Comparison of ENCODE assay signal across 8 cellular contexts in the genomic region with DNA sequence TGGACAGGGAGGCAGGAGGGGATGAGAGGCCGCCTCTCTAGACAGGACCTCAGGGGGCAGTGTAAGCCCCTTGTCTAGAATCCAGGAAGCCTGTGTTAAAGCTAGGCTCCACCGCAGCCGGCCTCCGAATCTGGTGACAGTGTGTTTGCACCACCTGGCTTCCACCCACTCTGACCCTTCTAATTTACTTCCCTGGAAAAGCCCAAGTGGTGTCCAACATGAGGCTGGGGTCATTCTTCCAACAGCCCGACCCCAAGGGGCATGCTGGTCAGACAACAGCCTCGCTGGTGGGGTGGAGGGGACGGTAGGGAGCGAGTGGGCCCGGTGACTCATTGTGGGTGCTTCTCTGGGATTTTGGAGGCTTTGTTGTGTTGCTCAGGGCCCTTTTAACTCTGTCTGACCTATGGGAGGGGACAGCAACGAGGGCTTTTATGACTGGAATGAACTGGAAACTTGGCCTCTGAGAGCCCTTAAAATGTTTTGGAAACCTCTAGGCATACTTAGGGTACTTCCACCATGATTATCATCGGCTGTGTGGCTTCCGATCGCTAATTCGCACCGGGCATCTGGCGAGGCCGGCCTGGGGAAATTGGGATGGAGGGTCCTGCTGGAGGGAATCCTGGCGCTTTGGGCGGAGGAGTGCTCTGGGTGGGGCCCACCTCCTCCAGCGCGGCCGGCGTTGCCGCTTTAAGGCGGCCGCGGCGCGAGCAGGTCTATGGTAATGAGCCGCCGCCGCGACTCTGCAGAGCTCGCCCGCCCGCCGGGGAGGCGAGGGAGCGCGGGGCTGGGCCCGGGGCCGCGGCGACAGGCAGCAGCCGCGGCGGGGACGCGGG. TPM values are rescaled to one million over a fixed set of nuclear protein-coding genes. Genes with fewer than 3 reads are reported as not detected.
DNase-seq lines count a peak whose midpoint lies in the region; ATAC-seq and TF ChIP-seq lines count a peak whose summit lies in the region.

A gene with protein sequence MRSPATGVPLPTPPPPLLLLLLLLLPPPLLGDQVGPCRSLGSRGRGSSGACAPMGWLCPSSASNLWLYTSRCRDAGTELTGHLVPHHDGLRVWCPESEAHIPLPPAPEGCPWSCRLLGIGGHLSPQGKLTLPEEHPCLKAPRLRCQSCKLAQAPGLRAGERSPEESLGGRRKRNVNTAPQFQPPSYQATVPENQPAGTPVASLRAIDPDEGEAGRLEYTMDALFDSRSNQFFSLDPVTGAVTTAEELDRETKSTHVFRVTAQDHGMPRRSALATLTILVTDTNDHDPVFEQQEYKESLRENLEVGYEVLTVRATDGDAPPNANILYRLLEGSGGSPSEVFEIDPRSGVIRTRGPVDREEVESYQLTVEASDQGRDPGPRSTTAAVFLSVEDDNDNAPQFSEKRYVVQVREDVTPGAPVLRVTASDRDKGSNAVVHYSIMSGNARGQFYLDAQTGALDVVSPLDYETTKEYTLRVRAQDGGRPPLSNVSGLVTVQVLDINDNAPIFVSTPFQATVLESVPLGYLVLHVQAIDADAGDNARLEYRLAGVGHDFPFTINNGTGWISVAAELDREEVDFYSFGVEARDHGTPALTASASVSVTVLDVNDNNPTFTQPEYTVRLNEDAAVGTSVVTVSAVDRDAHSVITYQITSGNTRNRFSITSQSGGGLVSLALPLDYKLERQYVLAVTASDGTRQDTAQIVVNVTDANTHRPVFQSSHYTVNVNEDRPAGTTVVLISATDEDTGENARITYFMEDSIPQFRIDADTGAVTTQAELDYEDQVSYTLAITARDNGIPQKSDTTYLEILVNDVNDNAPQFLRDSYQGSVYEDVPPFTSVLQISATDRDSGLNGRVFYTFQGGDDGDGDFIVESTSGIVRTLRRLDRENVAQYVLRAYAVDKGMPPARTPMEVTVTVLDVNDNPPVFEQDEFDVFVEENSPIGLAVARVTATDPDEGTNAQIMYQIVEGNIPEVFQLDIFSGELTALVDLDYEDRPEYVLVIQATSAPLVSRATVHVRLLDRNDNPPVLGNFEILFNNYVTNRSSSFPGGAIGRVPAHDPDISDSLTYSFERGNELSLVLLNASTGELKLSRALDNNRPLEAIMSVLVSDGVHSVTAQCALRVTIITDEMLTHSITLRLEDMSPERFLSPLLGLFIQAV (N-terminal part only) (plus strand): TSS at position 743 of the 833 bp plus-strand sequence. CDS start 541 bp downstream, outside the sequence.

- ATAC-seq in HG02884 (IDR thresholded peaks at IDR 0.05; ENCODE audit: unreplicated experiment): peak; percentile 80
- ATAC-seq in activated CD4-positive, alpha-beta T cell treated with anti-CD3 and anti-CD28 coated beads for 36 hours: peak; percentile 89

- H3K27me3 ChIP-seq in liver (ENCODE audit: control insufficient read depth in 4 of 4, insufficient read depth in 4 of 4, low read length in 3 of 4): no peaks in the 10 kb centered on the region

- no peak for TF ChIP-seq CTCF in liver (IDR thresholded peaks at IDR 0.05; ENCODE audit: low read depth, low read length, missing input control)

- no peak within 1 kb of the TSS for H3K27ac Mint-ChIP-seq in activated CD4-positive, alpha-beta T cell treated with anti-CD3 and anti-CD28 coated beads for 36 hours

- no peaks in the 10 kb centered on the region for H3K9me3 Mint-ChIP-seq in activated CD4-positive, alpha-beta T cell treated with anti-CD3 and anti-CD28 coated beads for 36 hours (ENCODE audit: low read depth)

- POLR2A ChIA-PET in activated CD4-positive, alpha-beta T cell treated with anti-CD3 and anti-CD28 coated beads for 36 hours (lab: Charles Lee): no interaction called here

- CTCF ChIA-PET in activated CD4-positive, alpha-beta T cell treated with anti-CD3 and anti-CD28 coated beads for 36 hours (lab: Charles Lee): interaction anchor here (0.6 to 1.0 kb wide), 4 partner anchors 25 to 157 kb away, joined by 3 read pairs; no protein-coding TSS in a partner anchor

- H3K9me3 ChIP-seq in liver (ENCODE audit: control insufficient read depth in 4 of 4, low read length in 3 of 4): no peaks in the 10 kb centered on the region

- no peak within 1 kb of the TSS for H3K9ac ChIP-seq in liver (ENCODE audit: low read depth in 1 of 2, low read length in 2 of 2)

- peaks cover 4% of the 10 kb centered on the region for H3K27me3 Mint-ChIP-seq in activated CD4-positive, alpha-beta T cell treated with anti-CD3 and anti-CD28 coated beads for 36 hours

- WGBS in liver: 16% methylated on average over 49 of the region's 49 CpGs

- peak within 1 kb of the TSS in 2 of 3 donors; percentile 31 to 73 for H3K4me3 ChIP-seq in liver (ENCODE audit: low read depth in 1 of 3, low read length in 3 of 3)

- H3K4me1 ChIP-seq in liver (ENCODE audit: control insufficient read depth in 4 of 4, insufficient read depth in 4 of 4, low read length in 3 of 4): peaks cover 2 to 9% (median 5%) of the 10 kb centered on the region in 4 donors

- no peaks in the 10 kb centered on the region for H3K36me3 ChIP-seq in liver (ENCODE audit: control insufficient read depth in 4 of 4, insufficient read depth in 3 of 4, low read depth in 1 of 4, low read length in 3 of 4)

- no peak within 1 kb of the TSS for H3K27ac ChIP-seq in liver (ENCODE audit: low read depth in 1 of 2, low read length in 2 of 2)

- H3K36me3 Mint-ChIP-seq in activated CD4-positive, alpha-beta T cell treated with anti-CD3 and anti-CD28 coated beads for 36 hours (ENCODE audit: low read depth): no peaks in the 10 kb centered on the region

- TF ChIP-seq RAD21 in liver (IDR thresholded peaks at IDR 0.05): no peak

- peaks cover 4% of the 10 kb centered on the region for H3K4me1 Mint-ChIP-seq in activated CD4-positive, alpha-beta T cell treated with anti-CD3 and anti-CD28 coated beads for 36 hours

- intact Hi-C loops in activated CD4-positive, alpha-beta T cell treated with anti-CD3 and anti-CD28 coated beads for 36 hours (cut with DNase I, micrococcal nuclease): loop anchor here in 1 of 2 experiments (1.0 kb wide), 3 partner anchors 8 to 235 kb away; a partner anchor contains a TSS

- peak within 1 kb of the TSS; percentile 47 for H3K4me3 Mint-ChIP-seq in activated CD4-positive, alpha-beta T cell treated with anti-CD3 and anti-CD28 coated beads for 36 hours

- DNase-seq in NCI-H524 (lab: John Stamatoyannopoulos, UW) (peak; percentile 32 to 71), NCI-H524 treated with DMSO at 0.1 percent for 48 hours (lab: John Stamatoyannopoulos, UW) (no peak), NCI-H2196 treated with DMSO at 0.1 percent for 48 hours (lab: John Stamatoyannopoulos, UW; ENCODE audit: unreplicated experiment) (peak; percentile 35), dermis blood vessel endothelial cell (peak; percentile 62)
- DNase-seq in activated CD4-positive, alpha-beta T cell treated with anti-CD3 and anti-CD28 coated beads for 36 hours: peak; percentile 80
- peak; percentile 29 to 57 (median 43) for DNase-seq in stimulated activated CD4-positive, alpha-beta T cell treated with anti-CD3 and anti-CD28 coated beads, TNF-alpha, amount 100 ng/mL, for 24 hours (ENCODE audit: low read depth in 3 of 3)

TF ChIP-seq in liver, 16 proteins besides CTCF, POLR2A, EP300 and RAD21:
- TF ChIP-seq RXRA (IDR thresholded peaks at IDR 0.05) (no peak), FOXA2 (IDR thresholded peaks at IDR 0.05) (no peak), YY1 (IDR thresholded peaks at IDR 0.05) (no peak), TAF1 (conservative IDR thresholded peaks at IDR 0.05) (no peak), JUND (IDR thresholded peaks at IDR 0.05) (no peak), HNF4A (conservative IDR thresholded peaks at IDR 0.05) (no peak), NR2F2 (IDR thresholded peaks at IDR 0.05) (no peak), GABPA (IDR thresholded peaks at IDR 0.05 in 1 of 2, conservative IDR thresholded peaks at IDR 0.05 in 1 of 2) (no peak)
- TF ChIP-seq, protein P1, sequence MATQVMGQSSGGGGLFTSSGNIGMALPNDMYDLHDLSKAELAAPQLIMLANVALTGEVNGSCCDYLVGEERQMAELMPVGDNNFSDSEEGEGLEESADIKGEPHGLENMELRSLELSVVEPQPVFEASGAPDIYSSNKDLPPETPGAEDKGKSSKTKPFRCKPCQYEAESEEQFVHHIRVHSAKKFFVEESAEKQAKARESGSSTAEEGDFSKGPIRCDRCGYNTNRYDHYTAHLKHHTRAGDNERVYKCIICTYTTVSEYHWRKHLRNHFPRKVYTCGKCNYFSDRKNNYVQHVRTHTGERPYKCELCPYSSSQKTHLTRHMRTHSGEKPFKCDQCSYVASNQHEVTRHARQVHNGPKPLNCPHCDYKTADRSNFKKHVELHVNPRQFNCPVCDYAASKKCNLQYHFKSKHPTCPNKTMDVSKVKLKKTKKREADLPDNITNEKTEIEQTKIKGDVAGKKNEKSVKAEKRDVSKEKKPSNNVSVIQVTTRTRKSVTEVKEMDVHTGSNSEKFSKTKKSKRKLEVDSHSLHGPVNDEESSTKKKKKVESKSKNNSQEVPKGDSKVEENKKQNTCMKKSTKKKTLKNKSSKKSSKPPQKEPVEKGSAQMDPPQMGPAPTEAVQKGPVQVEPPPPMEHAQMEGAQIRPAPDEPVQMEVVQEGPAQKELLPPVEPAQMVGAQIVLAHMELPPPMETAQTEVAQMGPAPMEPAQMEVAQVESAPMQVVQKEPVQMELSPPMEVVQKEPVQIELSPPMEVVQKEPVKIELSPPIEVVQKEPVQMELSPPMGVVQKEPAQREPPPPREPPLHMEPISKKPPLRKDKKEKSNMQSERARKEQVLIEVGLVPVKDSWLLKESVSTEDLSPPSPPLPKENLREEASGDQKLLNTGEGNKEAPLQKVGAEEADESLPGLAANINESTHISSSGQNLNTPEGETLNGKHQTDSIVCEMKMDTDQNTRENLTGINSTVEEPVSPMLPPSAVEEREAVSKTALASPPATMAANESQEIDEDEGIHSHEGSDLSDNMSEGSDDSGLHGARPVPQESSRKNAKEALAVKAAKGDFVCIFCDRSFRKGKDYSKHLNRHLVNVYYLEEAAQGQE (IDR thresholded peaks at IDR 0.05): no peak
- TF ChIP-seq, protein P2, sequence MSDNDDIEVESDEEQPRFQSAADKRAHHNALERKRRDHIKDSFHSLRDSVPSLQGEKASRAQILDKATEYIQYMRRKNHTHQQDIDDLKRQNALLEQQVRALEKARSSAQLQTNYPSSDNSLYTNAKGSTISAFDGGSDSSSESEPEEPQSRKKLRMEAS (IDR thresholded peaks at IDR 0.05): no peak

RNA-seq across cellular contexts. Expression of the gene that starts here (rescaled TPM):
- 1 to 10 TPM; 1.9 to 2.0 TPM for total RNA-seq in activated CD4-positive, alpha-beta T cell treated with anti-CD3 and anti-CD28 coated beads for 36 hours
- total RNA-seq in dermis blood vessel endothelial cell: 1.4 and 1.8 TPM in 2 replicates
- 1 to 10 TPM; 1.5 to 1.6 TPM for total RNA-seq in liver
- under 1 TPM; 0.73 to 0.78 TPM for polyA plus RNA-seq in liver
